ENCODE assay signal across 24 cellular contexts in the genomic region with DNA sequence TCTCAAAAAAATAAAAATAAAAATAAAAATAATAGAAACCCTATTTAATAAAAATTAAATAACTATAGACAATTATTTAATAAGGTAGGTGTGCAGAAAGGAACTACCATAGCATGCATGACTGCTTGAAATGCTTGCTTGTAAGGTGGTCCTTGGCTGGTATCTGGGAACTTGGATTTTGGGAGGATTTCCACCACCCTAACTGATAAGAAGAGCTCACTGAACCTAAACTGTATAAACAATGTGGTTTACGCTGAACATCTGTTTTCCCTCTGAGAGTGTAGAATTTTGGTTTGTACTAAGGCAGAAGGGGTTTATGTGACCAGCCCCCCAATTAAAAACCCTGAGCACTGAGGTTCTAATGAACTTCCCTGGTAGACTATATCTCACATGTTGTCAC. TPM values are rescaled to one million over a fixed set of nuclear protein-coding genes. Genes with fewer than 3 reads are reported as not detected.
A peak's percentile ranks its signal among the peaks of the same experiment; 100 is the strongest.
DNase-seq lines count a peak whose midpoint lies in the region; ATAC-seq, FAIRE-seq and TF ChIP-seq lines count a peak whose summit lies in the region.
"Had no signal": no experiment of that assay in that cellular context is flagged by ENCODE, and none has a peak within 500 bp of the region (broad histone marks: within the 10 kb centered on the region; RNA-seq: fewer than 3 reads in every experiment).

No MANE protein-coding gene starts in this region.

- H3K79me2 ChIP-seq in DND-41 (ENCODE audit: insufficient read depth, low read length) = no peaks in the 10 kb centered on the region

- H4K20me1 ChIP-seq in DND-41 (ENCODE audit: insufficient read depth, low read length) = no peaks in the 10 kb centered on the region
- H4K20me1 ChIP-seq: BLaER1 treated with 17β-estradiol and CSF1 and Interleukin-3, amounts not matched to agents 10 nM and 100 nM had no signal

- peaks cover 67% of the 10 kb centered on the region for H3K36me3 ChIP-seq in DND-41 (ENCODE audit: insufficient read depth, low read length)

- H3K4me3 ChIP-seq in DND-41 (ENCODE audit: low read depth in 1 of 2, low read length in 2 of 2) = no peak overlapping the region
- H3K4me3 ChIP-seq in fibroblast of villous mesenchyme (ENCODE audit: low read depth, low read length) = no peak overlapping the region
- H3K4me3 ChIP-seq: BLaER1 treated with 17β-estradiol and CSF1 and Interleukin-3, amounts not matched to agents 10 nM and 100 nM; GM12878 had no signal

- peaks cover 9% of the 10 kb centered on the region for H3K4me1 ChIP-seq in DND-41 (ENCODE audit: insufficient read depth, low read length)
- H3K4me1 ChIP-seq: BE2C, Caco-2 had no signal

- peak; percentile 26 for FAIRE-seq in HTR-8/SVneo (lab: Jason Lieb, UNC)
- FAIRE-seq: A204.1, D721Med, GM12878, GM12892, GM18507 had no signal

- peak overlapping the region; percentile 46; the same call in 1 of the 2 replicates for H3K27ac ChIP-seq in DND-41 (ENCODE audit: low read length)
- H3K27ac ChIP-seq: BLaER1 treated with 17β-estradiol and CSF1 and Interleukin-3, amounts not matched to agents 10 nM and 100 nM; C4-2B had no signal

- H3K9ac ChIP-seq in DND-41 (ENCODE audit: low read depth, low read length) = no peak overlapping the region
- H3K9ac ChIP-seq: BLaER1 treated with 17β-estradiol and CSF1 and Interleukin-3, amounts not matched to agents 10 nM and 100 nM had no signal

- no peak for ATAC-seq in DND-41 (ENCODE audit: insufficient read depth, low read depth)
- ATAC-seq: CD8-positive, alpha-beta T cell; GM12878 had no signal

- H3K4me2 ChIP-seq in DND-41 (ENCODE audit: insufficient read depth, low read length) = no peak overlapping the region
- H3K4me2 ChIP-seq: BLaER1 treated with 17β-estradiol and CSF1 and Interleukin-3, amounts not matched to agents 10 nM and 100 nM had no signal

- TF ChIP-seq CTCF in DND-41 (IDR thresholded peaks at IDR 0.05; ENCODE audit: borderline replicate concordance, extremely low read depth, low read length, poor library complexity, severe bottlenecking) = no peak
- no peak for TF ChIP-seq CTCF in fibroblast of villous mesenchyme (IDR thresholded peaks at IDR 0.05; ENCODE audit: insufficient read depth, low read depth, low read length)

- no peaks in the 10 kb centered on the region for H3K27me3 ChIP-seq in DND-41 (ENCODE audit: insufficient read depth, low read length, poor library complexity)
- H3K27me3 ChIP-seq: BE2C; BLaER1 treated with 17β-estradiol and CSF1 and Interleukin-3, amounts not matched to agents 10 nM and 100 nM had no signal

- H2AFZ ChIP-seq in DND-41 (ENCODE audit: low read depth, low read length) = no peak overlapping the region

- H3K9me3 ChIP-seq in DND-41 (ENCODE audit: insufficient read depth, low read length, severe bottlenecking) = no peaks in the 10 kb centered on the region
- H3K9me3 ChIP-seq: BE2C; BLaER1 treated with 17β-estradiol and CSF1 and Interleukin-3, amounts not matched to agents 10 nM and 100 nM; Caco-2 had no signal

- DNase-seq in DND-41 (no peak), HTR-8/SVneo (ENCODE audit: insufficient read length, low spot score) (no peak), fibroblast of villous mesenchyme (ENCODE audit: low read depth) (peak; percentile 85), middle frontal gyrus (ENCODE audit: extremely low spot score, low spot score) (no peak)
- DNase-seq in central memory CD4-positive, alpha-beta T cell = no peak
- no peak for DNase-seq in effector CD8-positive, alpha-beta T cell (lab: John Stamatoyannopoulos, UW)
- DNase-seq in activated naive CD4-positive, alpha-beta T cell treated with anti-CD3 and anti-CD28 coated beads, Interleukin-2, amount 50 U/mL, for 16 hours = no peak
- DNase-seq: 8988T; ACHN; BE2C; Caco-2; Calu3; CD4-positive, alpha-beta T cell; CD8-positive, alpha-beta T cell; DMS79 treated with DMSO at 0.1 percent for 48 hours; EL; GDM1 had no signal

RNA-seq across cellular contexts. Expression of gene CPLANE1, which starts 31.2 kb away (rescaled TPM):
- 31.9 and 39.7 TPM in 2 replicates for total RNA-seq in fibroblast of villous mesenchyme
